ENCODE assay signal across 8 cellular contexts in the genomic region with DNA sequence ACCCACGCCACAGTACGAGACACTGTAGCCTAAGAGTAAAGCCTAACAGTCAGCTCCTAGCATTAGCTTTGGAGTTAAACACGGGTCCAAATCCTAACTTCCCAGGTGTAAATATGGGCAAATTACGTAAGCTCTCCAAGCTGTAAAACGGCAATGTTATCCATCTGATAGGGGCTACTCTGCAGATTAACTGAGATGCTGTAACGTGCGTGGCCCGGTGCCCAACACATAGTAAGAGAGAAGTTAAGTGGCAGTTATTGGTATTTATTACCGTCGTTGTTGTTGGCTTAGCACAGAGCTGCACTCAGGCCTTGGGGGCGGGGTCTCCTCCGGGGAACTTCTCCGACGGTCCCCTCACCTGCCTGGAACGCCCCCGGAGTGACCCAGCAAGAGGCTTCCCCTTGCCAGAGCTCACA. TPM values are rescaled to one million over a fixed set of nuclear protein-coding genes. Genes with fewer than 3 reads are reported as not detected.
A peak's percentile ranks its signal among the peaks of the same experiment; 100 is the strongest.
DNase-seq lines count a peak whose midpoint lies in the region; ATAC-seq and TF ChIP-seq lines count a peak whose summit lies in the region.

No MANE protein-coding gene starts in this region.

- TF ChIP-seq CTCF in LNCaP clone FGC (IDR thresholded peaks at IDR 0.05; ENCODE audit: control insufficient read depth, extremely low read depth, insufficient read depth) (no peak), neural crest cell (conservative IDR thresholded peaks at IDR 0.05) (no peak)

- H3K4me1 Mint-ChIP-seq in CD4-positive, alpha-beta memory T cell = peaks cover 44 to 81% (median 60%) of the 10 kb centered on the region in 4 donors
- peaks cover 55% of the 10 kb centered on the region for H3K4me1 Mint-ChIP-seq in neural crest cell

- H3K4me3 Mint-ChIP-seq in CD4-positive, alpha-beta memory T cell = peak overlapping the region; percentile 95 to 100 (median 98)
- H3K4me3 Mint-ChIP-seq in neural crest cell = peak overlapping the region; percentile 95

- H3K27ac ChIP-seq in CD4-positive, alpha-beta memory T cell (ENCODE audit: low read depth, low read length) = peak overlapping the region; percentile 88
- peak overlapping the region; percentile 91 for H3K27ac ChIP-seq in effector memory CD4-positive, alpha-beta T cell (ENCODE audit: insufficient read depth, low read length, poor library complexity, severe bottlenecking)

- no peak for DNase-seq in CD4-positive, alpha-beta memory T cell
- DNase-seq in LNCaP clone FGC (ENCODE audit: low read depth) (no peak), neural crest cell (ENCODE audit: low read depth, low spot score) (no peak), A172 (ENCODE audit: low spot score) (no peak)
- DNase-seq in effector memory CD4-positive, alpha-beta T cell = no peak

- ATAC-seq in HG03565 (IDR thresholded peaks at IDR 0.05; ENCODE audit: unreplicated experiment) = no peak
- ATAC-seq in HG03135 (IDR thresholded peaks at IDR 0.05; ENCODE audit: unreplicated experiment) = no peak
- no peak for ATAC-seq in HG03439 (IDR thresholded peaks at IDR 0.05; ENCODE audit: unreplicated experiment)

- H3K27ac Mint-ChIP-seq in CD4-positive, alpha-beta memory T cell = peak overlapping the region; percentile 94 to 100 (median 99)
- peak overlapping the region; percentile 88 for H3K27ac Mint-ChIP-seq in neural crest cell (ENCODE audit: unreplicated experiment)

- no peaks in the 10 kb centered on the region for H3K9me3 ChIP-seq in CD4-positive, alpha-beta memory T cell (ENCODE audit: control insufficient read depth in 1 of 2, low read length in 2 of 2)
- no peaks in the 10 kb centered on the region for H3K9me3 ChIP-seq in effector memory CD4-positive, alpha-beta T cell (ENCODE audit: control insufficient read depth, low read length)

- intact Hi-C loops in CD4-positive, alpha-beta memory T cell (cut with micrococcal nuclease) = loop anchor here (1.0 to 2.0 kb wide), 9 partner anchors 12 to 315 kb away; partner anchors contain the start of genes ADPRS, AGO3, MRPS15 and THRAP3

- peaks cover 0 to 19% of the 10 kb centered on the region in 2 donors for H3K36me3 Mint-ChIP-seq in CD4-positive, alpha-beta memory T cell
- H3K36me3 Mint-ChIP-seq in neural crest cell (ENCODE audit: low read depth) = no peaks in the 10 kb centered on the region

- peaks cover 64% of the 10 kb centered on the region for H3K4me1 ChIP-seq in CD4-positive, alpha-beta memory T cell (ENCODE audit: insufficient read depth, low read length)
- H3K4me1 ChIP-seq in effector memory CD4-positive, alpha-beta T cell (ENCODE audit: control insufficient read depth, insufficient read depth, low read length, poor library complexity, severe bottlenecking) = peaks cover 49% of the 10 kb centered on the region

- peak overlapping the region; percentile 70 to 98 for H3K4me3 ChIP-seq in CD4-positive, alpha-beta memory T cell (ENCODE audit: low read length in 2 of 2)
- peak overlapping the region; percentile 91 for H3K4me3 ChIP-seq in LNCaP clone FGC (ENCODE audit: low read depth, low read length)
- H3K4me3 ChIP-seq in effector memory CD4-positive, alpha-beta T cell (ENCODE audit: insufficient read depth, low read depth, low read length, poor library complexity, severe bottlenecking) = peak overlapping the region; percentile 65

- no peaks in the 10 kb centered on the region for H3K27me3 ChIP-seq in CD4-positive, alpha-beta memory T cell (ENCODE audit: insufficient read depth, low read length)
- H3K27me3 ChIP-seq in effector memory CD4-positive, alpha-beta T cell (replicated peaks; ENCODE audit: control insufficient read depth, insufficient read depth, low read length, poor library complexity, severe bottlenecking) = no peaks in the 10 kb centered on the region

- H3K9me3 Mint-ChIP-seq in CD4-positive, alpha-beta memory T cell = no peaks in the 10 kb centered on the region
- H3K9me3 Mint-ChIP-seq in neural crest cell = no peaks in the 10 kb centered on the region

- CTCF ChIA-PET in CD4-positive, alpha-beta memory T cell (lab: Charles Lee; ENCODE audit: partially characterized antibody) = interaction anchor here (0.7 to 10.0 kb wide), 23 partner anchors 11 to 271 kb away, joined by 3 to 348 read pairs (median 5); partner anchors contain the start of genes SH3D21 and THRAP3

- H3K27me3 Mint-ChIP-seq in CD4-positive, alpha-beta memory T cell = no peaks in the 10 kb centered on the region
- no peaks in the 10 kb centered on the region for H3K27me3 Mint-ChIP-seq in neural crest cell (ENCODE audit: low read depth)

- POLR2A ChIA-PET in CD4-positive, alpha-beta memory T cell (lab: Charles Lee; ENCODE audit: partially characterized antibody) = interaction anchor here (0.7 to 10.1 kb wide), 18 partner anchors 13 to 238 kb away, joined by 3 to 251 read pairs (median 7); partner anchors contain the start of genes ADPRS, AGO3, SH3D21 and THRAP3

- no peaks in the 10 kb centered on the region for H3K36me3 ChIP-seq in CD4-positive, alpha-beta memory T cell (ENCODE audit: insufficient read depth, low read length)
- H3K36me3 ChIP-seq in effector memory CD4-positive, alpha-beta T cell (ENCODE audit: control insufficient read depth, insufficient read depth, low read length) = no peaks in the 10 kb centered on the region

RNA-seq across cellular contexts. Expression of gene TRAPPC3, which starts 0.5 kb away (rescaled TPM):
- 10 to 100 TPM; 51.8 to 56.4 TPM for total RNA-seq in CD4-positive, alpha-beta memory T cell
- polyA plus RNA-seq in CD4-positive, alpha-beta memory T cell = 100 to 1,000 TPM; 107 to 190 TPM
- total RNA-seq in neural crest cell = 48.6 and 52.8 TPM in 2 replicates
- total RNA-seq in A172 (2014; rRNA removed; shearing (Covaris generic)) = 86.7 and 110 TPM in 2 replicates

RNA-seq across cellular contexts. Expression of gene MAP7D1, which starts 7.1 kb away (rescaled TPM):
- total RNA-seq in CD4-positive, alpha-beta memory T cell = 100 to 1,000 TPM; 221 to 222 TPM
- 10 to 100 TPM in 1 of 2 donors, 1 to 10 TPM in 1; 4.1 to 68.3 TPM for polyA plus RNA-seq in CD4-positive, alpha-beta memory T cell
- total RNA-seq in neural crest cell = 165 and 166 TPM in 2 replicates
- total RNA-seq in A172 (2014; rRNA removed; shearing (Covaris generic)) = 91.2 and 136 TPM in 2 replicates

RNA-seq across cellular contexts. Expression of gene COL8A2, which starts 23.8 kb away (rescaled TPM):
- under 1 TPM; 0.25 to 0.26 TPM for total RNA-seq in CD4-positive, alpha-beta memory T cell
- not detected for polyA plus RNA-seq in CD4-positive, alpha-beta memory T cell
- total RNA-seq in neural crest cell = 0.09 TPM in 2 replicates
- total RNA-seq in A172 (2014; rRNA removed; shearing (Covaris generic)) = 0.62 and 0.72 TPM in 2 replicates
